1 cellular context compared by ENCODE assay signal in the genomic region with DNA sequence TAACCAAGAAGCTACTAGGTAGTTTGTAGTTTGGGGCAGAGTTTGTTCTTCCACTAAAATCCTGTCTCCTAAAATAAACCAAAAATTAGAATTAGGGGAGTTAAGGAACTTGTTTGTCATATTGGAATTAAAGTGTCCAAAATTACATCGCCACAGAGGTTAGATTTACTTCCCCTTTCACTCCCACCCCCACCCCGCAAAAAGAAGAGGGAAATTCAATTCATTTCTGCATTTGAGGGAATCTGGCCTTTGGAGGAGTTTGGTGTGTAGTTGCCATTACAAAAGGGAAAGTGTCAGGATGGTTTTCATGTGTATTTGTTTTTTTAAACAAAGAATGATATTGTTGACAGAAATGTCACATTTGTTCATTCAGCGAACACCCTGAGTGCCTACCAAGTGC.
TF ChIP-seq lines count a peak whose summit lies in the region.

No MANE protein-coding gene starts in this region.

TF ChIP-seq in HepG2, 621 proteins besides CTCF, POLR2A, EP300 and RAD21:
- TF ChIP-seq ZFP37 (CRISPR knock-in tag; IDR thresholded peaks at IDR 0.05; ENCODE audit: borderline replicate concordance), result no peak
- TF ChIP-seq HHEX (CRISPR knock-in tag; IDR thresholded peaks at IDR 0.05), result no peak
- no peak for TF ChIP-seq ZBTB43 (CRISPR knock-in tag; conservative IDR thresholded peaks at IDR 0.05)
- TF ChIP-seq ZFP1 (CRISPR knock-in tag; IDR thresholded peaks at IDR 0.05), result no peak
- TF ChIP-seq POGZ (CRISPR knock-in tag; IDR thresholded peaks at IDR 0.05), result no peak
- no peak for TF ChIP-seq ZNF124 (CRISPR knock-in tag; IDR thresholded peaks at IDR 0.05)
- TF ChIP-seq KDM5B (CRISPR knock-in tag; IDR thresholded peaks at IDR 0.05; ENCODE audit: borderline replicate concordance), result no peak
- TF ChIP-seq MTA3 (CRISPR knock-in tag; IDR thresholded peaks at IDR 0.05), result no peak
- TF ChIP-seq MTF2 (CRISPR knock-in tag; IDR thresholded peaks at IDR 0.05; ENCODE audit: borderline replicate concordance), result no peak
- no peak for TF ChIP-seq ZNF737 (CRISPR knock-in tag; IDR thresholded peaks at IDR 0.05; ENCODE audit: borderline replicate concordance)
- TF ChIP-seq ZNF570 (CRISPR knock-in tag; IDR thresholded peaks at IDR 0.05; ENCODE audit: borderline replicate concordance), result no peak
- TF ChIP-seq ZSCAN20 (CRISPR knock-in tag; IDR thresholded peaks at IDR 0.05; ENCODE audit: borderline replicate concordance), result no peak
- TF ChIP-seq MAZ (IDR thresholded peaks at IDR 0.05; ENCODE audit: borderline replicate concordance, low read depth, low read length), result no peak
- TF ChIP-seq MAZ (CRISPR knock-in tag; IDR thresholded peaks at IDR 0.05; ENCODE audit: low read depth), result no peak
- no peak for TF ChIP-seq ZNF879 (CRISPR knock-in tag; IDR thresholded peaks at IDR 0.05)
- TF ChIP-seq, protein P1, sequence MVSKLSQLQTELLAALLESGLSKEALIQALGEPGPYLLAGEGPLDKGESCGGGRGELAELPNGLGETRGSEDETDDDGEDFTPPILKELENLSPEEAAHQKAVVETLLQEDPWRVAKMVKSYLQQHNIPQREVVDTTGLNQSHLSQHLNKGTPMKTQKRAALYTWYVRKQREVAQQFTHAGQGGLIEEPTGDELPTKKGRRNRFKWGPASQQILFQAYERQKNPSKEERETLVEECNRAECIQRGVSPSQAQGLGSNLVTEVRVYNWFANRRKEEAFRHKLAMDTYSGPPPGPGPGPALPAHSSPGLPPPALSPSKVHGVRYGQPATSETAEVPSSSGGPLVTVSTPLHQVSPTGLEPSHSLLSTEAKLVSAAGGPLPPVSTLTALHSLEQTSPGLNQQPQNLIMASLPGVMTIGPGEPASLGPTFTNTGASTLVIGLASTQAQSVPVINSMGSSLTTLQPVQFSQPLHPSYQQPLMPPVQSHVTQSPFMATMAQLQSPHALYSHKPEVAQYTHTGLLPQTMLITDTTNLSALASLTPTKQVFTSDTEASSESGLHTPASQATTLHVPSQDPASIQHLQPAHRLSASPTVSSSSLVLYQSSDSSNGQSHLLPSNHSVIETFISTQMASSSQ (IDR thresholded peaks at IDR 0.05; ENCODE audit: low read depth), result no peak
- TF ChIP-seq, protein P1 (CRISPR knock-in tag; IDR thresholded peaks at IDR 0.05; ENCODE audit: borderline replicate concordance), result no peak
- no peak for TF ChIP-seq GABPB1 (CRISPR knock-in tag; IDR thresholded peaks at IDR 0.05)
- TF ChIP-seq, protein P2, sequence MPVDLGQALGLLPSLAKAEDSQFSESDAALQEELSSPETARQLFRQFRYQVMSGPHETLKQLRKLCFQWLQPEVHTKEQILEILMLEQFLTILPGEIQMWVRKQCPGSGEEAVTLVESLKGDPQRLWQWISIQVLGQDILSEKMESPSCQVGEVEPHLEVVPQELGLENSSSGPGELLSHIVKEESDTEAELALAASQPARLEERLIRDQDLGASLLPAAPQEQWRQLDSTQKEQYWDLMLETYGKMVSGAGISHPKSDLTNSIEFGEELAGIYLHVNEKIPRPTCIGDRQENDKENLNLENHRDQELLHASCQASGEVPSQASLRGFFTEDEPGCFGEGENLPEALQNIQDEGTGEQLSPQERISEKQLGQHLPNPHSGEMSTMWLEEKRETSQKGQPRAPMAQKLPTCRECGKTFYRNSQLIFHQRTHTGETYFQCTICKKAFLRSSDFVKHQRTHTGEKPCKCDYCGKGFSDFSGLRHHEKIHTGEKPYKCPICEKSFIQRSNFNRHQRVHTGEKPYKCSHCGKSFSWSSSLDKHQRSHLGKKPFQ (CRISPR knock-in tag; IDR thresholded peaks at IDR 0.05; ENCODE audit: insufficient replicate concordance), result no peak
- TF ChIP-seq ZNF331 (CRISPR knock-in tag; IDR thresholded peaks at IDR 0.05), result no peak
- TF ChIP-seq GTF2F1 (IDR thresholded peaks at IDR 0.05; ENCODE audit: low read length), result no peak
